1 cellular context compared by ENCODE assay signal in the genomic region with DNA sequence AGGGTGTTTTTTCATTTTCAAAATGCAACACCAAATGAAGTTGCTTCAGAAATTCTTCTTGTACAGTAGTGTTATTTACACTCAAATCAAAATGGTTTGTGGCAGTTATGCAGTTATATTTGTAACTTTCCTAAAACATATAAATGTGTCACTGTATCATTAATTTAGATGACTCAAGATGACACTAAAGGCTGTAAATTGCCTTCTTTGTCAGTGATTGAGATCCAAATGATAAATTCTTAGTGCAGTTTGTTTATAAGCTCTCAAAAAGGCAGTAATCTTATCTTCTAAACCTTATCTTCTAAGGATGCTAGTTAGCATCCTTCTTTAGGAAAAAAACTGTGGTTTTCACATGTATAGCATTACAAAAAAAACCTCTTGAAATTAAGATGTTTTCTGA.
TF ChIP-seq lines count a peak whose summit lies in the region.

No MANE protein-coding gene starts in this region.

TF ChIP-seq in HEK293, 187 proteins besides CTCF, POLR2A, EP300 and RAD21 (continued from another document):
- TF ChIP-seq ZXDB (tag by site-specific recombination; IDR thresholded peaks at IDR 0.05): peak; percentile 71
- TF ChIP-seq ZNF24 (tag by site-specific recombination; IDR thresholded peaks at IDR 0.05): 0 out of 2 replicates have a peak, but pooled peaks have one; percentile 35
- no peak for TF ChIP-seq ZNF23 (tag by site-specific recombination; IDR thresholded peaks at IDR 0.05; ENCODE audit: borderline replicate concordance)
- TF ChIP-seq OSR2 (tag by site-specific recombination; IDR thresholded peaks at IDR 0.05): peak; percentile 71
- peak; percentile 70 for TF ChIP-seq FEZF1 (tag by site-specific recombination; IDR thresholded peaks at IDR 0.05)
- peak; percentile 28; the same call in 1 of the 2 replicates for TF ChIP-seq GLI2 (tag by site-specific recombination; IDR thresholded peaks at IDR 0.05; ENCODE audit: borderline replicate concordance, low read depth)
- TF ChIP-seq, protein P1, sequence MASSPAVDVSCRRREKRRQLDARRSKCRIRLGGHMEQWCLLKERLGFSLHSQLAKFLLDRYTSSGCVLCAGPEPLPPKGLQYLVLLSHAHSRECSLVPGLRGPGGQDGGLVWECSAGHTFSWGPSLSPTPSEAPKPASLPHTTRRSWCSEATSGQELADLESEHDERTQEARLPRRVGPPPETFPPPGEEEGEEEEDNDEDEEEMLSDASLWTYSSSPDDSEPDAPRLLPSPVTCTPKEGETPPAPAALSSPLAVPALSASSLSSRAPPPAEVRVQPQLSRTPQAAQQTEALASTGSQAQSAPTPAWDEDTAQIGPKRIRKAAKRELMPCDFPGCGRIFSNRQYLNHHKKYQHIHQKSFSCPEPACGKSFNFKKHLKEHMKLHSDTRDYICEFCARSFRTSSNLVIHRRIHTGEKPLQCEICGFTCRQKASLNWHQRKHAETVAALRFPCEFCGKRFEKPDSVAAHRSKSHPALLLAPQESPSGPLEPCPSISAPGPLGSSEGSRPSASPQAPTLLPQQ (tag by site-specific recombination; IDR thresholded peaks at IDR 0.05): peak; percentile 62
- TF ChIP-seq HOXA7 (CRISPR knock-in tag; IDR thresholded peaks at IDR 0.05; ENCODE audit: borderline replicate concordance): no peak
